Comparison of ENCODE assay signal across 1 cellular context in the genomic region with DNA sequence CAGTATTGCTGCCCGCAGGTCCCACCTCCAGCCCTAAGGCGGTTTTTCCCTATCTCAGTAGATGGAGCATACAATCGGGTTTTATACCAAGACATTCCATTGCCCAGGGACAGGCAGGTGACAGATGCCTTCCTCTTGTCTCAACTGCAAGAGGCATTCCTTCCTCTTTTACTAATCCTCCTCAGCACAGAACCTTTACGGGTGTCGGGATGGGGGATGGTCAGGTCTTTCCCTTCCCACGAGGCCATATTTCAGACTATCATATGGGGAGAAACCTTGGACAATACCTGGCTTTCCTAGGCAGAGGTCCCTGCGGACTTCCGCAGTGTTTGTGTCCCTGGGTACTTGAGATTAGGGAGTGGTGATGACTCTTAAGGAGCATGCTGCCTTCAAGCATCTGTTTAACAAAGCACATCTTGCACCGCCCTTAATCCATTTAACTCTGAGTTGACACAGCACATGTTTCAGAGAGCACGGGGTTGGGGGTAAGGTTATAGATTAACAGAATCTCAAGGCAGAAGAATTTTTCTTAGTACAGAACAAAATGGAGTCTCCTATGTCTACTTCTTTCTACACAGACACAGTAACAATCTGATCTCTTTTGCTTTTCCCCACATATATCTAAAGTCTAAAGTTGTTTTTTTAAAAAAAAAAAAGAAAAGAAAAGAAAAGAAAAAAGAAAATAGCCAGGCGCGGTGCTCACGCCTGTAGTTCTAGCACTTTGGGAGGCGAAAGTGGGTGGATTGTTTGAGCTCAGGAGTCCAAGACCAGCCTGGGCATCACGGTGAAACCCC.
TF ChIP-seq lines count a peak whose summit lies in the region.

No MANE protein-coding gene starts in this region.

TF ChIP-seq in HEK293, 187 proteins besides CTCF, POLR2A, EP300 and RAD21:
- peak; percentile 38; the same call in 1 of the 2 replicates for TF ChIP-seq KLF1 (tag by site-specific recombination; IDR thresholded peaks at IDR 0.05)
